In genomic region chr9:14515564-14516198, GRCh38 we compare ENCODE assay signal across 1 cellular context.
A peak's percentile ranks its signal among the peaks of the same experiment; 100 is the strongest.
TF ChIP-seq lines count a peak whose summit lies in the region.

No MANE protein-coding gene starts in this region.

TF ChIP-seq in WTC11, 78 proteins besides CTCF, POLR2A, EP300 and RAD21 (continued from another document):
- TF ChIP-seq, protein P1, sequence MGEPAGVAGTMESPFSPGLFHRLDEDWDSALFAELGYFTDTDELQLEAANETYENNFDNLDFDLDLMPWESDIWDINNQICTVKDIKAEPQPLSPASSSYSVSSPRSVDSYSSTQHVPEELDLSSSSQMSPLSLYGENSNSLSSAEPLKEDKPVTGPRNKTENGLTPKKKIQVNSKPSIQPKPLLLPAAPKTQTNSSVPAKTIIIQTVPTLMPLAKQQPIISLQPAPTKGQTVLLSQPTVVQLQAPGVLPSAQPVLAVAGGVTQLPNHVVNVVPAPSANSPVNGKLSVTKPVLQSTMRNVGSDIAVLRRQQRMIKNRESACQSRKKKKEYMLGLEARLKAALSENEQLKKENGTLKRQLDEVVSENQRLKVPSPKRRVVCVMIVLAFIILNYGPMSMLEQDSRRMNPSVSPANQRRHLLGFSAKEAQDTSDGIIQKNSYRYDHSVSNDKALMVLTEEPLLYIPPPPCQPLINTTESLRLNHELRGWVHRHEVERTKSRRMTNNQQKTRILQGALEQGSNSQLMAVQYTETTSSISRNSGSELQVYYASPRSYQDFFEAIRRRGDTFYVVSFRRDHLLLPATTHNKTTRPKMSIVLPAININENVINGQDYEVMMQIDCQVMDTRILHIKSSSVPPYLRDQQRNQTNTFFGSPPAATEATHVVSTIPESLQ (CRISPR knock-in tag; IDR thresholded peaks at IDR 0.05), result no peak
- TF ChIP-seq ZNF263 (CRISPR knock-in tag; IDR thresholded peaks at IDR 0.05; ENCODE audit: low read depth) (no peak), SP1 (CRISPR knock-in tag; conservative IDR thresholded peaks at IDR 0.05) (peak; percentile 57; the same call in 1 of the 2 replicates), HMGA2 (CRISPR knock-in tag; IDR thresholded peaks at IDR 0.05) (no peak), MAX (CRISPR knock-in tag; IDR thresholded peaks at IDR 0.05) (peak; percentile 87), IRF2 (CRISPR knock-in tag; IDR thresholded peaks at IDR 0.05; ENCODE audit: borderline replicate concordance, low read depth) (no peak), RORB (CRISPR knock-in tag; IDR thresholded peaks at IDR 0.05) (no peak), TEAD4 (CRISPR knock-in tag; IDR thresholded peaks at IDR 0.05) (no peak), ATF1 (CRISPR knock-in tag; IDR thresholded peaks at IDR 0.05) (no peak), ELF4 (CRISPR knock-in tag; IDR thresholded peaks at IDR 0.05; ENCODE audit: low read depth) (no peak), ZNF423 (CRISPR knock-in tag; IDR thresholded peaks at IDR 0.05) (peak; percentile 95), FOXP1 (CRISPR knock-in tag; IDR thresholded peaks at IDR 0.05; ENCODE audit: borderline replicate concordance) (peak; percentile 72; the same call in 1 of the 2 replicates), AR (CRISPR knock-in tag; IDR thresholded peaks at IDR 0.05) (no peak), MXD4 (CRISPR knock-in tag; IDR thresholded peaks at IDR 0.05; ENCODE audit: borderline replicate concordance) (no peak), STAT6 (CRISPR knock-in tag; conservative IDR thresholded peaks at IDR 0.05; ENCODE audit: low read depth) (no peak), ZNF317 (CRISPR knock-in tag; IDR thresholded peaks at IDR 0.05; ENCODE audit: borderline replicate concordance, low read depth) (no peak; the same call in 1 of the 2 replicates), ZNF232 (CRISPR knock-in tag; IDR thresholded peaks at IDR 0.05) (peak; percentile 39; the same call in 1 of the 2 replicates), OVOL2 (CRISPR knock-in tag; IDR thresholded peaks at IDR 0.05; ENCODE audit: borderline replicate concordance) (no peak), JAZF1 (CRISPR knock-in tag; IDR thresholded peaks at IDR 0.05) (no peak), ARID4B (CRISPR knock-in tag; IDR thresholded peaks at IDR 0.05; ENCODE audit: borderline replicate concordance) (0 out of 2 replicates have a peak, but pooled peaks have one; percentile 30), TP53 (CRISPR knock-in tag; IDR thresholded peaks at IDR 0.05) (no peak), ZNF219 (CRISPR knock-in tag; IDR thresholded peaks at IDR 0.05; ENCODE audit: borderline replicate concordance) (no peak), SMAD4 (CRISPR knock-in tag; IDR thresholded peaks at IDR 0.05) (no peak)
- TF ChIP-seq, protein P2, sequence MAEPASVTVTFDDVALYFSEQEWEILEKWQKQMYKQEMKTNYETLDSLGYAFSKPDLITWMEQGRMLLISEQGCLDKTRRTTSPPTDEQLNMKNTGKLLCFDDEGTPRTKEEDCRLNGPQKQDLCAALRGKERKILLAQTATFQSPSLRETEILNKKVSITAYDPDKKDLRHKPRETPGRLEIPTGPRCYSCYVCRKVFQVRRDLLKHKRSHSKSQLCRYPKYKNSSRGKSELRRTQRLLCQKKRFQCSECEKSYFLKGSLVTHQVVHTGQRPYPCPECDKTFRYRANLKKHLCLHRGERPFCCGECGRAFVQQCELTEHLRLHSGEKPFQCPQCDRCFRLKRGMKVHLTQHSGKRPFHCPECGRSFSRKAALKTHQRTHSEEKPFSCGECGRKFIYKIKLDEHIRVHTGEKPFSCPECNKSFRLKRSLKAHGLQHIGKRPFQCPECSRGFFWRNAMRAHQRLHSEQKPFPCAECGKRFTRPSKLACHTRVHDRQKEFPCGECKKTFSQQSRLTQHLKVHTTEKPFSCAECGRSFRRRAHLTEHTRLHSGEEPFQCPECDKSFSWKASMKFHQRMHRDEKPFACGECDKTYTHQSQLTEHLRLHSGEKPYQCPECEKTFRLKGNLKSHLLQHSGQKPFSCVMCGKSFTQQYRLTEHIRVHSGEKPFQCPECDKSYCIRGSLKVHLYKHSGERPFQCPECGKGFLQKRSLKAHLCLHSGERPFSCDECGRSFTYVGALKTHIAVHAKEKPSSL (CRISPR knock-in tag; conservative IDR thresholded peaks at IDR 0.05), result no peak
- TF ChIP-seq, protein P3, sequence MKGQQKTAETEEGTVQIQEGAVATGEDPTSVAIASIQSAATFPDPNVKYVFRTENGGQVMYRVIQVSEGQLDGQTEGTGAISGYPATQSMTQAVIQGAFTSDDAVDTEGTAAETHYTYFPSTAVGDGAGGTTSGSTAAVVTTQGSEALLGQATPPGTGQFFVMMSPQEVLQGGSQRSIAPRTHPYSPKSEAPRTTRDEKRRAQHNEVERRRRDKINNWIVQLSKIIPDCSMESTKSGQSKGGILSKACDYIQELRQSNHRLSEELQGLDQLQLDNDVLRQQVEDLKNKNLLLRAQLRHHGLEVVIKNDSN (CRISPR knock-in tag; IDR thresholded peaks at IDR 0.05), result 0 out of 2 replicates have a peak, but pooled peaks have one; percentile 12
- TF ChIP-seq, protein P4, sequence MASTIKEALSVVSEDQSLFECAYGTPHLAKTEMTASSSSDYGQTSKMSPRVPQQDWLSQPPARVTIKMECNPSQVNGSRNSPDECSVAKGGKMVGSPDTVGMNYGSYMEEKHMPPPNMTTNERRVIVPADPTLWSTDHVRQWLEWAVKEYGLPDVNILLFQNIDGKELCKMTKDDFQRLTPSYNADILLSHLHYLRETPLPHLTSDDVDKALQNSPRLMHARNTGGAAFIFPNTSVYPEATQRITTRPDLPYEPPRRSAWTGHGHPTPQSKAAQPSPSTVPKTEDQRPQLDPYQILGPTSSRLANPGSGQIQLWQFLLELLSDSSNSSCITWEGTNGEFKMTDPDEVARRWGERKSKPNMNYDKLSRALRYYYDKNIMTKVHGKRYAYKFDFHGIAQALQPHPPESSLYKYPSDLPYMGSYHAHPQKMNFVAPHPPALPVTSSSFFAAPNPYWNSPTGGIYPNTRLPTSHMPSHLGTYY (CRISPR knock-in tag; IDR thresholded peaks at IDR 0.05), result no peak
